17 cellular contexts compared by ENCODE assay signal in genomic region chr7:45052011-45052410, GRCh38. TPM values are rescaled to one million over a fixed set of nuclear protein-coding genes. Genes with fewer than 3 reads are reported as not detected.
DNase-seq lines count a peak whose midpoint lies in the region; ATAC-seq and TF ChIP-seq lines count a peak whose summit lies in the region.
"Had no signal": no experiment of that assay in that cellular context is flagged by ENCODE, and none has a peak within 500 bp of the region (broad histone marks: within the 10 kb centered on the region; RNA-seq: fewer than 3 reads in every experiment).

No MANE protein-coding gene starts in this region.

- peaks cover 6% of the 10 kb centered on the region for H3K9me3 ChIP-seq in endodermal cell (ENCODE audit: control insufficient read depth, low read length)
- H3K9me3 ChIP-seq in upper lobe of right lung, result no peaks in the 10 kb centered on the region
- H3K9me3 ChIP-seq: heart right ventricle, right lobe of liver, suprapubic skin had no signal

- TF ChIP-seq CTCF in endodermal cell (conservative IDR thresholded peaks at IDR 0.05) (no peak), upper lobe of right lung (IDR thresholded peaks at IDR 0.05) (no peak)

- H3K9me3 Mint-ChIP-seq in endodermal cell, result no peaks in the 10 kb centered on the region
- H3K9me3 Mint-ChIP-seq: IgD-negative memory B cell had no signal

- no peak for TF ChIP-seq POLR2A in GM18505 (IDR thresholded peaks at IDR 0.05; ENCODE audit: borderline replicate concordance, extremely low read depth, insufficient read depth, insufficient read length)

- ATAC-seq in Right ventricle myocardium inferior, result peak; percentile 28
- no peak for ATAC-seq in left cardiac atrium
- ATAC-seq in upper lobe of right lung, result peak; percentile 90
- ATAC-seq in HG03439 (IDR thresholded peaks at IDR 0.05; ENCODE audit: unreplicated experiment), result no peak
- ATAC-seq in GM18505 (IDR thresholded peaks at IDR 0.05; ENCODE audit: unreplicated experiment), result no peak
- ATAC-seq: right lobe of liver had no signal

- H3K27me3 ChIP-seq in endodermal cell (ENCODE audit: control insufficient read depth, insufficient read depth, low read length, poor library complexity, severe bottlenecking) (no peaks in the 10 kb centered on the region), upper lobe of right lung (no peaks in the 10 kb centered on the region)
- H3K27me3 ChIP-seq: heart right ventricle, right lobe of liver, suprapubic skin had no signal

- POLR2A ChIA-PET in HEK293T (lab: Yijun Ruan, JAX), result no interaction called here

- H3K27ac Mint-ChIP-seq in endodermal cell, result peak overlapping the region; percentile 91

- H3K4me1 ChIP-seq in endodermal cell (ENCODE audit: control insufficient read depth, insufficient read depth, low read length) (peaks cover 11% of the 10 kb centered on the region), upper lobe of right lung (no peaks in the 10 kb centered on the region)
- H3K4me1 ChIP-seq: heart right ventricle, right lobe of liver, suprapubic skin had no signal

- no peak overlapping the region for H3K4me3 ChIP-seq in endodermal cell (ENCODE audit: low read length)
- no peak overlapping the region for H3K4me3 ChIP-seq in upper lobe of right lung
- H3K4me3 ChIP-seq: heart right ventricle, right lobe of liver, suprapubic skin had no signal

- intact Hi-C loops in Right ventricle myocardium inferior (cut with DNase I) (no loop called here), left cardiac atrium (cut with DNase I) (no loop called here), upper lobe of right lung (cut with DNase I) (no loop called here)

- H3K27ac ChIP-seq in endodermal cell (ENCODE audit: low read depth, low read length) (no peak overlapping the region), upper lobe of right lung (no peak overlapping the region)
- H3K27ac ChIP-seq: heart right ventricle, right lobe of liver, suprapubic skin, VCaP had no signal

- CTCF ChIA-PET in HEK293T (lab: Yijun Ruan, JAX), result no interaction called here

- WGBS in endodermal cell (ENCODE audit: insufficient coverage in 1 of 2, insufficient read length in 1 of 2), 2 experiments, result 59 to 83% methylated on average over 2 to 3 of the region's 3 CpGs

- H3K4me3 Mint-ChIP-seq in endodermal cell, result no peak overlapping the region
- H3K4me3 Mint-ChIP-seq: IgD-negative memory B cell had no signal

- DNase-seq in Right ventricle myocardium inferior (ENCODE audit: missing footprints) (no peak), left cardiac atrium (no peak), HEK293T (ENCODE audit: extremely low spot score) (peak; percentile 4), endodermal cell (peak; percentile 82), upper lobe of right lung (no peak)
- DNase-seq: EL; heart right ventricle; islet precursor cell; NCI-H1930; right lobe of liver; stimulated activated CD4-positive, alpha-beta T cell treated with anti-CD3 and anti-CD28 coated beads, Interleukin-1b, Interleukin-23, amount 100 ng/mL, for 48 hours; T-helper 1 cell had no signal

- H3K36me3 ChIP-seq in endodermal cell (ENCODE audit: control insufficient read depth, insufficient read depth, low read length), result peaks cover 34% of the 10 kb centered on the region
- H3K36me3 ChIP-seq in upper lobe of right lung, result peaks cover 37% of the 10 kb centered on the region

- H3K4me1 Mint-ChIP-seq in endodermal cell, result peaks cover 7% of the 10 kb centered on the region

- peak overlapping the region; percentile 5 for H3K9ac ChIP-seq in endodermal cell (ENCODE audit: extremely low read depth, low read length, poor library complexity, severe bottlenecking)

- no peaks in the 10 kb centered on the region for H3K27me3 Mint-ChIP-seq in endodermal cell (ENCODE audit: insufficient read depth)
- H3K27me3 Mint-ChIP-seq: IgD-negative memory B cell had no signal

- H3K36me3 Mint-ChIP-seq in endodermal cell (ENCODE audit: low read depth), result peaks cover 36% of the 10 kb centered on the region

TF ChIP-seq in HEK293T, 16 proteins besides CTCF, POLR2A, EP300 and RAD21:
- no peak for TF ChIP-seq CTBP1 (IDR thresholded peaks at IDR 0.05; ENCODE audit: borderline replicate concordance)
- no peak for TF ChIP-seq BHLHE40 (IDR thresholded peaks at IDR 0.05; ENCODE audit: borderline replicate concordance)
- TF ChIP-seq TARDBP (IDR thresholded peaks at IDR 0.05), result no peak
- TF ChIP-seq FOXK2 (IDR thresholded peaks at IDR 0.05), result no peak
- no peak for TF ChIP-seq PKNOX1 (IDR thresholded peaks at IDR 0.05)
- no peak for TF ChIP-seq L3MBTL2 (conservative IDR thresholded peaks at IDR 0.05)
- no peak for TF ChIP-seq SP1 (IDR thresholded peaks at IDR 0.05)
- TF ChIP-seq LEF1 (IDR thresholded peaks at IDR 0.05; ENCODE audit: borderline replicate concordance), result no peak
- TF ChIP-seq ELF4 (IDR thresholded peaks at IDR 0.05), result no peak
- no peak for TF ChIP-seq NFRKB (IDR thresholded peaks at IDR 0.05)
- no peak for TF ChIP-seq FOXM1 (IDR thresholded peaks at IDR 0.05; ENCODE audit: borderline replicate concordance)
- no peak for TF ChIP-seq ZNF384 (IDR thresholded peaks at IDR 0.05)
- TF ChIP-seq HDGF (IDR thresholded peaks at IDR 0.05; ENCODE audit: borderline replicate concordance), result no peak
- TF ChIP-seq SUZ12 (IDR thresholded peaks at IDR 0.05), result no peak
- TF ChIP-seq ARNT (IDR thresholded peaks at IDR 0.05), result no peak
- TF ChIP-seq FOXA1 (IDR thresholded peaks at IDR 0.05), result no peak
TF ChIP-seq in HEK293T: peak in this region for 0.

RNA-seq across cellular contexts. Expression of gene NACAD, which starts 36.8 kb away (rescaled TPM):
- total RNA-seq in Right ventricle myocardium inferior, result 6.0 TPM
- total RNA-seq in left cardiac atrium, result 1 to 10 TPM; 3.9 to 5.5 TPM
- total RNA-seq in endodermal cell, result 1 to 10 TPM; 5.8 to 6.7 TPM
- polyA plus RNA-seq in endodermal cell (2013, experiment 1 of 2), result 25.0 TPM
- polyA plus RNA-seq in endodermal cell (2013, experiment 2 of 2), result 21.5 TPM
- total RNA-seq in upper lobe of right lung, result 2.3 TPM
- polyA plus RNA-seq: IgD-negative memory B cell had no signal

RNA-seq across cellular contexts. Expression of gene CCM2, which starts 52.0 kb away (rescaled TPM):
- total RNA-seq in Right ventricle myocardium inferior, result 38.7 TPM
- total RNA-seq in left cardiac atrium, result 10 to 100 TPM; 33.5 to 36.5 TPM
- 10 to 100 TPM; 37.4 to 38.1 TPM for total RNA-seq in endodermal cell
- polyA plus RNA-seq in endodermal cell (2013, experiment 1 of 2), result 36.7 TPM
- 40.5 TPM for polyA plus RNA-seq in endodermal cell (2013, experiment 2 of 2)
- 40.2 TPM for total RNA-seq in upper lobe of right lung

RNA-seq across cellular contexts. Expression of gene TBRG4, which starts 59.5 kb away (rescaled TPM):
- total RNA-seq in Right ventricle myocardium inferior (82.4 TPM), left cardiac atrium (10 to 100 TPM; 59.0 to 66.9 TPM), endodermal cell (10 to 100 TPM; 66.7 to 95.9 TPM), upper lobe of right lung (59.4 TPM)
- 52.1 TPM for polyA plus RNA-seq in endodermal cell (2013, experiment 1 of 2)
- 54.2 TPM for polyA plus RNA-seq in endodermal cell (2013, experiment 2 of 2)

Comparison
In these comparisons a context has a peak if more than half of its experiments do, and no peak if none do; other contexts are left out.
1. ATAC-seq: peak in Right ventricle myocardium inferior (single experiment) and upper lobe of right lung (single experiment); none in left cardiac atrium (0 of 2), HG03439 (single experiment) and GM18505 (single experiment).
2. DNase-seq: peak in HEK293T (single experiment) and endodermal cell (single experiment); none in Right ventricle myocardium inferior (single experiment), left cardiac atrium (single experiment) and upper lobe of right lung (single experiment).